Comparison of ENCODE assay signal across 8 cellular contexts in genomic region chr9:70412678-70413426, GRCh38. TPM values are rescaled to one million over a fixed set of nuclear protein-coding genes. Genes with fewer than 3 reads are reported as not detected.
DNase-seq lines count a peak whose midpoint lies in the region; ATAC-seq and TF ChIP-seq lines count a peak whose summit lies in the region.

No MANE protein-coding gene starts in this region.

- WGBS in thyroid gland, 2 donors, result 0% methylated on average over 11 to 19 of the region's 55 CpGs

- H3K27ac Mint-ChIP-seq in CD14-positive monocyte, result peak overlapping the region; percentile 84 to 98 (median 90)

- DNase-seq in CD14-positive monocyte (ENCODE audit: low spot score), result no peak
- peak; percentile 56 for DNase-seq in HCEC 1CT
- peak; percentile 27 for DNase-seq in activated gamma-delta T cell treated with Interleukin-2 at 50 U/mL for 16 hours
- DNase-seq in fibroblast of mammary gland (ENCODE audit: low read depth), result peak; percentile 74
- peak; percentile 94 to 95 for DNase-seq in thyroid gland

- H3K27me3 ChIP-seq in OCI-LY1 (ENCODE audit: insufficient read depth, low read length), result no peaks in the 10 kb centered on the region
- no peaks in the 10 kb centered on the region for H3K27me3 ChIP-seq in muscle layer of duodenum (ENCODE audit: low read depth, low read length)
- H3K27me3 ChIP-seq in thyroid gland, result no peaks in the 10 kb centered on the region

- H3K4me1 ChIP-seq in OCI-LY1 (ENCODE audit: insufficient read depth, low read length, severe bottlenecking) (peaks cover 52% of the 10 kb centered on the region), muscle layer of duodenum (ENCODE audit: control insufficient read depth in 1 of 2, insufficient read depth in 2 of 2, low read length in 2 of 2) (peaks cover 7 to 21% of the 10 kb centered on the region in 2 donors), thyroid gland (peaks cover 45 to 50% of the 10 kb centered on the region in 2 donors)

- peaks cover 0 to 3% of the 10 kb centered on the region in 2 donors for H3K36me3 Mint-ChIP-seq in CD14-positive monocyte

- no peak for ATAC-seq in HG03025 (IDR thresholded peaks at IDR 0.05; ENCODE audit: low FRiP score, unreplicated experiment)

- H3K27ac ChIP-seq in OCI-LY1 (ENCODE audit: low read depth, low read length, poor library complexity, severe bottlenecking) (no peak overlapping the region), muscle layer of duodenum (ENCODE audit: low read length) (peak overlapping the region; percentile 97), thyroid gland (peak overlapping the region; percentile 100)

- H4K20me1 ChIP-seq in OCI-LY1 (ENCODE audit: insufficient read depth, low read length), result no peaks in the 10 kb centered on the region

- peak overlapping the region; percentile 61 for H3K9ac ChIP-seq in OCI-LY1 (ENCODE audit: low read length)

- no peak overlapping the region for H2AFZ ChIP-seq in OCI-LY1 (ENCODE audit: low read length)

- H3K9me3 Mint-ChIP-seq in CD14-positive monocyte, result peaks cover 0 to 3% (median 0%) of the 10 kb centered on the region in 7 donors

- peaks cover 0 to 4% (median 2%) of the 10 kb centered on the region in 3 donors for H3K27me3 Mint-ChIP-seq in CD14-positive monocyte (ENCODE audit: low read depth in 3 of 3)

- H3K9me2 ChIP-seq in OCI-LY1 (ENCODE audit: low read depth, low read length), result no peaks in the 10 kb centered on the region

- peaks cover 35% of the 10 kb centered on the region for H3K4me1 Mint-ChIP-seq in CD14-positive monocyte

- peak overlapping the region; percentile 83 for H3K4me2 ChIP-seq in OCI-LY1 (ENCODE audit: low read length)

- no peaks in the 10 kb centered on the region for H3K79me2 ChIP-seq in OCI-LY1 (ENCODE audit: insufficient read depth, low read length)

- H3K4me3 ChIP-seq in OCI-LY1 (ENCODE audit: low read depth, low read length, poor library complexity, severe bottlenecking) (peak overlapping the region; percentile 68), fibroblast of mammary gland (ENCODE audit: control insufficient read depth, low read depth, low read length) (peak overlapping the region; percentile 99), muscle layer of duodenum (ENCODE audit: low read depth in 1 of 2, low read length in 2 of 2) (peak overlapping the region; percentile 84 to 90), thyroid gland (replicated peaks in 1 of 3) (peak overlapping the region; percentile 83 to 98 (median 90))

- no peaks in the 10 kb centered on the region for H3K36me3 ChIP-seq in OCI-LY1 (ENCODE audit: insufficient read depth, low read length)
- H3K36me3 ChIP-seq in muscle layer of duodenum (ENCODE audit: control insufficient read depth in 1 of 2, insufficient read depth in 2 of 2, low read length in 2 of 2), result peaks cover 0 to 44% of the 10 kb centered on the region in 2 donors
- H3K36me3 ChIP-seq in thyroid gland, result no peaks in the 10 kb centered on the region

- H3K9me3 ChIP-seq in OCI-LY1 (ENCODE audit: low read length) (no peaks in the 10 kb centered on the region), muscle layer of duodenum (ENCODE audit: control insufficient read depth in 1 of 2, low read length in 2 of 2) (no peaks in the 10 kb centered on the region), thyroid gland (no peaks in the 10 kb centered on the region)

- peak overlapping the region; percentile 96 to 99 for H3K4me3 Mint-ChIP-seq in CD14-positive monocyte

- peak in 1 of 2 donors; percentile 93 for TF ChIP-seq POLR2A in thyroid gland (IDR thresholded peaks at IDR 0.05)

- TF ChIP-seq CTCF in CD14-positive monocyte (IDR thresholded peaks at IDR 0.05), result no peak
- TF ChIP-seq CTCF in OCI-LY1 (IDR thresholded peaks at IDR 0.05; ENCODE audit: low read length), result no peak
- TF ChIP-seq CTCF in fibroblast of mammary gland (conservative IDR thresholded peaks at IDR 0.05; ENCODE audit: control insufficient read depth, insufficient read depth, low read depth, low read length), result no peak
- TF ChIP-seq CTCF in thyroid gland (IDR thresholded peaks at IDR 0.05), result no peak

- intact Hi-C loops in CD14-positive monocyte (cut with micrococcal nuclease) (loop anchor here (1.0 to 5.0 kb wide), 2 partner anchors 7 to 476 kb away; no protein-coding TSS in a partner anchor), thyroid gland (cut with DNase I) (loop anchor here (10.0 kb wide), 1 partner anchor 192 kb away; no protein-coding TSS in a partner anchor)

- H3F3A ChIP-seq in OCI-LY1 (ENCODE audit: insufficient read depth, low read length), result peaks cover 10% of the 10 kb centered on the region; the same call in 1 of the 2 replicates

RNA-seq across cellular contexts. Expression of gene KLF9, which starts 1.6 kb away (rescaled TPM):
- under 1 TPM; 0.18 to 0.72 TPM for polyA plus RNA-seq in CD14-positive monocyte
- 100 to 1,000 TPM in 3 of 4 donors, 10 to 100 TPM in 1; 96.3 to 155 (median 125) TPM for total RNA-seq in thyroid gland
